Comparison of ENCODE assay signal across 1 cellular context in the genomic region with DNA sequence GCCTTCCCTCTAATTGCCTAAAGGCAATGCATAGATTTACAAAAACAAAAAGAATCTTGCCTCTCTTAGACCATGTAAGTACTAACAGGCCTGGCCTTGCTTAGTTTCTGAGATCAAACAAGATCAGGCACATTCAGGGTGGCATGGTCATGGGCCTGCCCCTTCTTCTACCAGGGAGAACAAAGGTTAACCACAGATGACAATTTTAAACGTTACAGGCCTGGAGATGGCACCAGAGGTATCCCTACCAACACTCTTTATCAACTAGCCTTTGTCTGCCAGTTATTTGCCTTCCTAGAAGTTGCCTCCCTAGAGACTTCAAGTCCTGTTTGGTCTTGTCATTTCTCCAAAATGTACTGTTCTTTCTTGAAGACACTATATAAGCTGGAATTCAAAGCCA.
A peak's percentile ranks its signal among the peaks of the same experiment; 100 is the strongest.
TF ChIP-seq lines count a peak whose summit lies in the region.

No MANE protein-coding gene starts in this region.

TF ChIP-seq in HepG2, 621 proteins besides CTCF, POLR2A, EP300 and RAD21 (continued from another document):
- TF ChIP-seq TRIM24 (CRISPR knock-in tag; IDR thresholded peaks at IDR 0.05) (no peak), PPARG (CRISPR knock-in tag; conservative IDR thresholded peaks at IDR 0.05) (peak; percentile 69; the same call in 1 of the 2 replicates), BCL6 (CRISPR knock-in tag; IDR thresholded peaks at IDR 0.05) (peak; percentile 62), HDAC2 (CRISPR knock-in tag; IDR thresholded peaks at IDR 0.05) (peak; percentile 49; the same call in 1 of the 2 replicates), SMARCE1 (IDR thresholded peaks at IDR 0.05; ENCODE audit: borderline replicate concordance) (no peak), MIXL1 (CRISPR knock-in tag; IDR thresholded peaks at IDR 0.05) (0 out of 2 replicates have a peak, but pooled peaks have one; percentile 21), HMG20A (CRISPR knock-in tag; IDR thresholded peaks at IDR 0.05; ENCODE audit: borderline replicate concordance) (no peak; the same call in 1 of the 2 replicates), STAG1 (CRISPR knock-in tag; IDR thresholded peaks at IDR 0.05) (peak; percentile 78), ZNF512B (CRISPR knock-in tag; IDR thresholded peaks at IDR 0.05; ENCODE audit: borderline replicate concordance) (no peak), GTF3A (CRISPR knock-in tag; conservative IDR thresholded peaks at IDR 0.05) (no peak), HNF4A (CRISPR knock-in tag; IDR thresholded peaks at IDR 0.05) (peak; percentile 57), ZFP82 (CRISPR knock-in tag; IDR thresholded peaks at IDR 0.05; ENCODE audit: borderline replicate concordance) (no peak), ZNF644 (CRISPR knock-in tag; IDR thresholded peaks at IDR 0.05; ENCODE audit: low read depth) (0 out of 2 replicates have a peak, but pooled peaks have one; percentile 10), MLX (CRISPR knock-in tag; IDR thresholded peaks at IDR 0.05) (0 out of 2 replicates have a peak, but pooled peaks have one; percentile 23), NR2F1 (CRISPR knock-in tag; IDR thresholded peaks at IDR 0.05) (no peak), SOX13 (IDR thresholded peaks at IDR 0.05) (no peak), SOX13 (CRISPR knock-in tag; conservative IDR thresholded peaks at IDR 0.05 in 1 of 2, IDR thresholded peaks at IDR 0.05 in 1 of 2) (peak in 1 of 2 experiments; percentile 52; a peak in 1 of 4 replicates), ZBTB37 (CRISPR knock-in tag; IDR thresholded peaks at IDR 0.05) (no peak), SAP130 (CRISPR knock-in tag; IDR thresholded peaks at IDR 0.05; ENCODE audit: low read depth) (0 out of 2 replicates have a peak, but pooled peaks have one; percentile 11), KAT8 (CRISPR knock-in tag; IDR thresholded peaks at IDR 0.05) (0 out of 2 replicates have a peak, but pooled peaks have one; percentile 15), ZNF616 (CRISPR knock-in tag; IDR thresholded peaks at IDR 0.05; ENCODE audit: low read depth) (no peak), ZNF331 (CRISPR knock-in tag; IDR thresholded peaks at IDR 0.05) (0 out of 2 replicates have a peak, but pooled peaks have one; percentile 12), ZNF652 (CRISPR knock-in tag; IDR thresholded peaks at IDR 0.05; ENCODE audit: borderline replicate concordance, low read depth) (peak; percentile 64; the same call in 1 of the 2 replicates), NCOA2 (CRISPR knock-in tag; IDR thresholded peaks at IDR 0.05) (0 out of 2 replicates have a peak, but pooled peaks have one; percentile 17), SOX6 (IDR thresholded peaks at IDR 0.05) (no peak), SOX6 (CRISPR knock-in tag; IDR thresholded peaks at IDR 0.05) (0 out of 2 replicates have a peak, but pooled peaks have one; percentile 22), HNF4G (IDR thresholded peaks at IDR 0.05; ENCODE audit: borderline replicate concordance, low read depth, low read length) (peak; percentile 46; the same call in 1 of the 2 replicates), HNF4G (CRISPR knock-in tag; IDR thresholded peaks at IDR 0.05; ENCODE audit: borderline replicate concordance, low read depth) (no peak), RXRA (CRISPR knock-in tag; IDR thresholded peaks at IDR 0.05) (no peak), PATZ1 (CRISPR knock-in tag; IDR thresholded peaks at IDR 0.05) (no peak)
- TF ChIP-seq, protein P1, sequence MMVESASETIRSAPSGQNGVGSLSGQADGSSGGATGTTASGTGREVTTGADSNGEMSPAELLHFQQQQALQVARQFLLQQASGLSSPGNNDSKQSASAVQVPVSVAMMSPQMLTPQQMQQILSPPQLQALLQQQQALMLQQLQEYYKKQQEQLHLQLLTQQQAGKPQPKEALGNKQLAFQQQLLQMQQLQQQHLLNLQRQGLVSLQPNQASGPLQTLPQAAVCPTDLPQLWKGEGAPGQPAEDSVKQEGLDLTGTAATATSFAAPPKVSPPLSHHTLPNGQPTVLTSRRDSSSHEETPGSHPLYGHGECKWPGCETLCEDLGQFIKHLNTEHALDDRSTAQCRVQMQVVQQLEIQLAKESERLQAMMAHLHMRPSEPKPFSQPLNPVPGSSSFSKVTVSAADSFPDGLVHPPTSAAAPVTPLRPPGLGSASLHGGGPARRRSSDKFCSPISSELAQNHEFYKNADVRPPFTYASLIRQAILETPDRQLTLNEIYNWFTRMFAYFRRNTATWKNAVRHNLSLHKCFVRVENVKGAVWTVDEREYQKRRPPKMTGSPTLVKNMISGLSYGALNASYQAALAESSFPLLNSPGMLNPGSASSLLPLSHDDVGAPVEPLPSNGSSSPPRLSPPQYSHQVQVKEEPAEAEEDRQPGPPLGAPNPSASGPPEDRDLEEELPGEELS (CRISPR knock-in tag; IDR thresholded peaks at IDR 0.05) = no peak
- TF ChIP-seq, protein P2, sequence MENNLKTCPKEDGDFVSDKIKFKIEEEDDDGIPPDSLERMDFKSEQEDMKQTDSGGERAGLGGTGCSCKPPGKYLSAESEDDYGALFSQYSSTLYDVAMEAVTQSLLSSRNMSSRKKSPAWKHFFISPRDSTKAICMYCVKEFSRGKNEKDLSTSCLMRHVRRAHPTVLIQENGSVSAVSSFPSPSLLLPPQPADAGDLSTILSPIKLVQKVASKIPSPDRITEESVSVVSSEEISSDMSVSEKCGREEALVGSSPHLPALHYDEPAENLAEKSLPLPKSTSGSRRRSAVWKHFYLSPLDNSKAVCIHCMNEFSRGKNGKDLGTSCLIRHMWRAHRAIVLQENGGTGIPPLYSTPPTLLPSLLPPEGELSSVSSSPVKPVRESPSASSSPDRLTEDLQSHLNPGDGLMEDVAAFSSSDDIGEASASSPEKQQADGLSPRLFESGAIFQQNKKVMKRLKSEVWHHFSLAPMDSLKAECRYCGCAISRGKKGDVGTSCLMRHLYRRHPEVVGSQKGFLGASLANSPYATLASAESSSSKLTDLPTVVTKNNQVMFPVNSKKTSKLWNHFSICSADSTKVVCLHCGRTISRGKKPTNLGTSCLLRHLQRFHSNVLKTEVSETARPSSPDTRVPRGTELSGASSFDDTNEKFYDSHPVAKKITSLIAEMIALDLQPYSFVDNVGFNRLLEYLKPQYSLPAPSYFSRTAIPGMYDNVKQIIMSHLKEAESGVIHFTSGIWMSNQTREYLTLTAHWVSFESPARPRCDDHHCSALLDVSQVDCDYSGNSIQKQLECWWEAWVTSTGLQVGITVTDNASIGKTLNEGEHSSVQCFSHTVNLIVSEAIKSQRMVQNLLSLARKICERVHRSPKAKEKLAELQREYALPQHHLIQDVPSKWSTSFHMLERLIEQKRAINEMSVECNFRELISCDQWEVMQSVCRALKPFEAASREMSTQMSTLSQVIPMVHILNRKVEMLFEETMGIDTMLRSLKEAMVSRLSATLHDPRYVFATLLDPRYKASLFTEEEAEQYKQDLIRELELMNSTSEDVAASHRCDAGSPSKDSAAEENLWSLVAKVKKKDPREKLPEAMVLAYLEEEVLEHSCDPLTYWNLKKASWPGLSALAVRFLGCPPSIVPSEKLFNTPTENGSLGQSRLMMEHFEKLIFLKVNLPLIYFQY (CRISPR knock-in tag; IDR thresholded peaks at IDR 0.05; ENCODE audit: borderline replicate concordance) = no peak
- TF ChIP-seq, protein P3, sequence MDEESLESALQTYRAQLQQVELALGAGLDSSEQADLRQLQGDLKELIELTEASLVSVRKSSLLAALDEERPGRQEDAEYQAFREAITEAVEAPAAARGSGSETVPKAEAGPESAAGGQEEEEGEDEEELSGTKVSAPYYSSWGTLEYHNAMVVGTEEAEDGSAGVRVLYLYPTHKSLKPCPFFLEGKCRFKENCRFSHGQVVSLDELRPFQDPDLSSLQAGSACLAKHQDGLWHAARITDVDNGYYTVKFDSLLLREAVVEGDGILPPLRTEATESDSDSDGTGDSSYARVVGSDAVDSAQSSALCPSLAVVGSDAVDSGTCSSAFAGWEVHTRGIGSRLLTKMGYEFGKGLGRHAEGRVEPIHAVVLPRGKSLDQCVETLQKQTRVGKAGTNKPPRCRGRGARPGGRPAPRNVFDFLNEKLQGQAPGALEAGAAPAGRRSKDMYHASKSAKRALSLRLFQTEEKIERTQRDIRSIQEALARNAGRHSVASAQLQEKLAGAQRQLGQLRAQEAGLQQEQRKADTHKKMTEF (CRISPR knock-in tag; IDR thresholded peaks at IDR 0.05) = 0 out of 2 replicates have a peak, but pooled peaks have one; percentile 38
- TF ChIP-seq, protein P4, sequence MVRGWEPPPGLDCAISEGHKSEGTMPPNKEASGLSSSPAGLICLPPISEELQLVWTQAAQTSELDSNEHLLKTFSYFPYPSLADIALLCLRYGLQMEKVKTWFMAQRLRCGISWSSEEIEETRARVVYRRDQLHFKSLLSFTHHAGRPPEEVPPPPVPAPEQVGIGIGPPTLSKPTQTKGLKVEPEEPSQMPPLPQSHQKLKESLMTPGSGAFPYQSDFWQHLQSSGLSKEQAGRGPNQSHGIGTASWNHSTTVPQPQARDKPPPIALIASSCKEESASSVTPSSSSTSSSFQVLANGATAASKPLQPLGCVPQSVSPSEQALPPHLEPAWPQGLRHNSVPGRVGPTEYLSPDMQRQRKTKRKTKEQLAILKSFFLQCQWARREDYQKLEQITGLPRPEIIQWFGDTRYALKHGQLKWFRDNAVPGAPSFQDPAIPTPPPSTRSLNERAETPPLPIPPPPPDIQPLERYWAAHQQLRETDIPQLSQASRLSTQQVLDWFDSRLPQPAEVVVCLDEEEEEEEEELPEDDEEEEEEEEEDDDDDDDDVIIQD (CRISPR knock-in tag; IDR thresholded peaks at IDR 0.05; ENCODE audit: low read depth) = peak; percentile 30; the same call in 1 of the 2 replicates
- TF ChIP-seq, protein P5, sequence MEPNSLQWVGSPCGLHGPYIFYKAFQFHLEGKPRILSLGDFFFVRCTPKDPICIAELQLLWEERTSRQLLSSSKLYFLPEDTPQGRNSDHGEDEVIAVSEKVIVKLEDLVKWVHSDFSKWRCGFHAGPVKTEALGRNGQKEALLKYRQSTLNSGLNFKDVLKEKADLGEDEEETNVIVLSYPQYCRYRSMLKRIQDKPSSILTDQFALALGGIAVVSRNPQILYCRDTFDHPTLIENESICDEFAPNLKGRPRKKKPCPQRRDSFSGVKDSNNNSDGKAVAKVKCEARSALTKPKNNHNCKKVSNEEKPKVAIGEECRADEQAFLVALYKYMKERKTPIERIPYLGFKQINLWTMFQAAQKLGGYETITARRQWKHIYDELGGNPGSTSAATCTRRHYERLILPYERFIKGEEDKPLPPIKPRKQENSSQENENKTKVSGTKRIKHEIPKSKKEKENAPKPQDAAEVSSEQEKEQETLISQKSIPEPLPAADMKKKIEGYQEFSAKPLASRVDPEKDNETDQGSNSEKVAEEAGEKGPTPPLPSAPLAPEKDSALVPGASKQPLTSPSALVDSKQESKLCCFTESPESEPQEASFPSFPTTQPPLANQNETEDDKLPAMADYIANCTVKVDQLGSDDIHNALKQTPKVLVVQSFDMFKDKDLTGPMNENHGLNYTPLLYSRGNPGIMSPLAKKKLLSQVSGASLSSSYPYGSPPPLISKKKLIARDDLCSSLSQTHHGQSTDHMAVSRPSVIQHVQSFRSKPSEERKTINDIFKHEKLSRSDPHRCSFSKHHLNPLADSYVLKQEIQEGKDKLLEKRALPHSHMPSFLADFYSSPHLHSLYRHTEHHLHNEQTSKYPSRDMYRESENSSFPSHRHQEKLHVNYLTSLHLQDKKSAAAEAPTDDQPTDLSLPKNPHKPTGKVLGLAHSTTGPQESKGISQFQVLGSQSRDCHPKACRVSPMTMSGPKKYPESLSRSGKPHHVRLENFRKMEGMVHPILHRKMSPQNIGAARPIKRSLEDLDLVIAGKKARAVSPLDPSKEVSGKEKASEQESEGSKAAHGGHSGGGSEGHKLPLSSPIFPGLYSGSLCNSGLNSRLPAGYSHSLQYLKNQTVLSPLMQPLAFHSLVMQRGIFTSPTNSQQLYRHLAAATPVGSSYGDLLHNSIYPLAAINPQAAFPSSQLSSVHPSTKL (CRISPR knock-in tag; IDR thresholded peaks at IDR 0.05) = 0 out of 2 replicates have a peak, but pooled peaks have one; percentile 35
